In genomic region chr3:156425651-156426050, GRCh38 we compare ENCODE assay signal across 24 cellular contexts.
"Had no signal": no experiment of that assay in that cellular context is flagged by ENCODE, and none has a peak within 500 bp of the region (broad histone marks: within the 10 kb centered on the region; RNA-seq: fewer than 3 reads in every experiment).

No MANE protein-coding gene starts in this region.

- ATAC-seq: activated naive CD8-positive, alpha-beta T cell treated with anti-CD3 and anti-CD28 coated beads, Interleukin-2, amount 50 U/mL, for 24 hours; left ventricle myocardium superior; naive thymus-derived CD8-positive, alpha-beta T cell; stimulated activated naive CD8-positive, alpha-beta T cell treated with anti-CD3 and anti-CD28 coated beads, Interleukin-15, Interleukin-2, amounts not matched to agents 100 U/mL and 50 U/mL, for 24 hours had no signal

- H3K4me3 ChIP-seq: breast epithelium, esophagus squamous epithelium, right atrium auricular region, skin epidermis had no signal

- H3K9me3 Mint-ChIP-seq: activated naive CD4-positive, alpha-beta T cell treated with anti-CD3 and anti-CD28 coated beads for 36 hours; activated naive CD8-positive, alpha-beta T cell treated with anti-CD3 and anti-CD28 coated beads, Interleukin-2, amount 50 U/mL, for 24 hours; activated T-helper 2 cell treated with anti-CD3 and anti-CD28 coated beads, Interferon-gamma antibody, Interleukin-2, Interleukin-4, amounts not matched to agents 10 μg/mL and 5 μg/mL and 100 μg/mL, durations not matched to agents 14 hours and 24 hours and 36 hours; naive thymus-derived CD8-positive, alpha-beta T cell; type B pancreatic cell had no signal

- H3K27ac ChIP-seq: breast epithelium, esophagus squamous epithelium, right atrium auricular region, skin epidermis, VCaP had no signal

- H3K4me1 ChIP-seq: breast epithelium, esophagus squamous epithelium, right atrium auricular region had no signal

- H3K27me3 ChIP-seq: breast epithelium, esophagus squamous epithelium, right atrium auricular region had no signal

- H3K4me1 Mint-ChIP-seq: activated naive CD8-positive, alpha-beta T cell treated with anti-CD3 and anti-CD28 coated beads, Interleukin-2, amount 50 U/mL, for 24 hours; naive thymus-derived CD8-positive, alpha-beta T cell had no signal

- H3K36me3 Mint-ChIP-seq: naive thymus-derived CD8-positive, alpha-beta T cell; type B pancreatic cell had no signal

- H3K27me3 Mint-ChIP-seq: naive thymus-derived CD8-positive, alpha-beta T cell had no signal

- H3K4me3 Mint-ChIP-seq: activated naive CD4-positive, alpha-beta T cell treated with anti-CD3 and anti-CD28 coated beads for 36 hours; activated naive CD8-positive, alpha-beta T cell treated with anti-CD3 and anti-CD28 coated beads, Interleukin-2, amount 50 U/mL, for 24 hours; naive thymus-derived CD8-positive, alpha-beta T cell; type B pancreatic cell had no signal

- DNase-seq: activated CD4-positive, alpha-beta T cell treated with anti-CD3 and anti-CD28 coated beads for 1 hour; activated CD4-positive, alpha-beta T cell treated with anti-CD3 and anti-CD28 coated beads, Interleukin-2, amount 50 U/mL, for 4 hours; activated naive CD4-positive, alpha-beta T cell treated with anti-CD3 and anti-CD28 coated beads for 36 hours; activated naive CD8-positive, alpha-beta T cell treated with anti-CD3 and anti-CD28 coated beads, Interleukin-2, amount 50 U/mL, for 24 hours; aorta; cerebellar nuclear complex; effector CD8-positive, alpha-beta T cell; esophagus squamous epithelium; hypothalamus; kidney; left ventricle myocardium superior; mesenchymal stem cell; naive thymus-derived CD8-positive, alpha-beta T cell; posterior cingulate gyrus; stimulated activated CD4-positive, alpha-beta T cell treated with anti-CD3 and anti-CD28 coated beads, Interleukin-4, amount 100 ng/mL, for 4 hours; stimulated activated CD8-positive, alpha-beta memory T cell treated with anti-CD3 and anti-CD28 coated beads, Interleukin-4, amount 100 ng/mL, for 48 hours; stimulated activated naive CD8-positive, alpha-beta T cell treated with anti-CD3 and anti-CD28 coated beads, Interleukin-15, Interleukin-2, amounts not matched to agents 100 U/mL and 50 U/mL, for 24 hours; T-helper 9 cell had no signal

- H3K27ac Mint-ChIP-seq: activated naive CD4-positive, alpha-beta T cell treated with anti-CD3 and anti-CD28 coated beads for 36 hours; activated naive CD8-positive, alpha-beta T cell treated with anti-CD3 and anti-CD28 coated beads, Interleukin-2, amount 50 U/mL, for 24 hours; activated T-helper 2 cell treated with anti-CD3 and anti-CD28 coated beads, Interferon-gamma antibody, Interleukin-2, Interleukin-4, amounts not matched to agents 10 μg/mL and 5 μg/mL and 100 μg/mL, durations not matched to agents 14 hours and 24 hours and 36 hours; naive thymus-derived CD8-positive, alpha-beta T cell; type B pancreatic cell had no signal
